1 cellular context compared by ENCODE assay signal in the genomic region with DNA sequence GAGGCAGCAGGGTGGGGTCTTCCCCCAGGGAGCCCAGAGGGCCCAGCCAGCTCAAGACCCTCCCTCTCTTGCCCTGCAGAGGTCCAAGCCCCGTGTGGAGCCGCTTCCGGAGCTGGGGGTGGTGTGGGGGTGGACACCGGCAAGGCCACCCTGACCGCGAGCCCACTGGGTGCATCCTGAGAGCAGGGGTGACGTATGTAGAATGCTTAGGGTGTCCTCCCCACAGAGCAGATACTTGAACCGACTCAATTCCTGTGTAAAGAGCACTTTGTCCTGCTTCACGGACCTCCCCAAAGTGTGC.
TF ChIP-seq lines count a peak whose summit lies in the region.

No MANE protein-coding gene starts in this region.

TF ChIP-seq in H1, 55 proteins besides CTCF, POLR2A, EP300 and RAD21:
- TF ChIP-seq ASH2L (IDR thresholded peaks at IDR 0.05; ENCODE audit: low read length) (no peak), SP4 (IDR thresholded peaks at IDR 0.05; ENCODE audit: low read length) (no peak), CTBP2 (IDR thresholded peaks at IDR 0.05; ENCODE audit: borderline replicate concordance, insufficient read depth, insufficient read length, low read length) (no peak), TAF1 (IDR thresholded peaks at IDR 0.05; ENCODE audit: low read depth, low read length) (no peak), NANOG (IDR thresholded peaks at IDR 0.05; ENCODE audit: insufficient read depth, low read depth, low read length, poor library complexity, severe bottlenecking) (no peak), MAFK (IDR thresholded peaks at IDR 0.05; ENCODE audit: low read depth, low read length) (no peak), JUND (IDR thresholded peaks at IDR 0.05; ENCODE audit: low read length) (no peak), SRF (IDR thresholded peaks at IDR 0.05; ENCODE audit: low read depth, low read length) (no peak), TAF7 (optimal IDR thresholded peaks at IDR 0.05; ENCODE audit: borderline replicate concordance, low read depth, low read length) (no peak), CBX5 (IDR thresholded peaks at IDR 0.05; ENCODE audit: low read depth, low read length) (no peak), EZH2 (IDR thresholded peaks at IDR 0.05; ENCODE audit: low read depth, low read length, severe bottlenecking) (no peak), TBP (IDR thresholded peaks at IDR 0.05; ENCODE audit: low read depth, low read length) (no peak), KDM4A (IDR thresholded peaks at IDR 0.05; ENCODE audit: low read depth, low read length, severe bottlenecking) (no peak)
- TF ChIP-seq, protein P1, sequence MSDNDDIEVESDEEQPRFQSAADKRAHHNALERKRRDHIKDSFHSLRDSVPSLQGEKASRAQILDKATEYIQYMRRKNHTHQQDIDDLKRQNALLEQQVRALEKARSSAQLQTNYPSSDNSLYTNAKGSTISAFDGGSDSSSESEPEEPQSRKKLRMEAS (IDR thresholded peaks at IDR 0.05), result no peak
- TF ChIP-seq, protein P2, sequence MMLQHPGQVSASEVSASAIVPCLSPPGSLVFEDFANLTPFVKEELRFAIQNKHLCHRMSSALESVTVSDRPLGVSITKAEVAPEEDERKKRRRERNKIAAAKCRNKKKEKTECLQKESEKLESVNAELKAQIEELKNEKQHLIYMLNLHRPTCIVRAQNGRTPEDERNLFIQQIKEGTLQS (IDR thresholded peaks at IDR 0.05; ENCODE audit: insufficient read depth, low read depth, low read length), result no peak
